ENCODE assay signal across 26 cellular contexts in genomic region chr20:24118096-24118780, GRCh38.
A peak's percentile ranks its signal among the peaks of the same experiment; 100 is the strongest.
DNase-seq lines count a peak whose midpoint lies in the region; ATAC-seq and TF ChIP-seq lines count a peak whose summit lies in the region.
"Had no signal": no experiment of that assay in that cellular context is flagged by ENCODE, and none has a peak within 500 bp of the region (broad histone marks: within the 10 kb centered on the region; RNA-seq: fewer than 3 reads in every experiment).

No MANE protein-coding gene starts in this region.

- no peaks in the 10 kb centered on the region for H4K20me1 ChIP-seq in BLaER1 treated with 17β-estradiol and CSF1 and Interleukin-3, amounts not matched to agents 10 nM and 100 nM
- H4K20me1 ChIP-seq in smooth muscle cell (ENCODE audit: low read depth): no peaks in the 10 kb centered on the region

- H3F3A ChIP-seq in smooth muscle cell (ENCODE audit: low read depth): no peaks in the 10 kb centered on the region

- peak overlapping the region; percentile 38 to 73 (median 56); a peak in 21 of 22 replicates for H3K4me2 ChIP-seq in BLaER1 treated with 17β-estradiol and CSF1 and Interleukin-3, amounts not matched to agents 10 nM and 100 nM
- peak overlapping the region; percentile 8 for H3K4me2 ChIP-seq in smooth muscle cell

- no peaks in the 10 kb centered on the region for H3K36me3 ChIP-seq in BLaER1 treated with 17β-estradiol and CSF1 and Interleukin-3, amounts not matched to agents 10 nM and 100 nM
- H3K36me3 ChIP-seq in adipocyte (ENCODE audit: control insufficient read depth, insufficient read depth, low read length, severe bottlenecking) (no peaks in the 10 kb centered on the region), smooth muscle cell (ENCODE audit: low read depth) (no peaks in the 10 kb centered on the region)
- H3K36me3 ChIP-seq: breast epithelium, colonic mucosa, upper lobe of left lung had no signal

- peak overlapping the region in 4 of 11 experiments; percentile 3 to 44 (median 28); a peak in 5 of 22 replicates for H3K27ac ChIP-seq in BLaER1 treated with 17β-estradiol and CSF1 and Interleukin-3, amounts not matched to agents 10 nM and 100 nM
- no peak overlapping the region for H3K27ac ChIP-seq in smooth muscle cell (ENCODE audit: low read depth)
- H3K27ac ChIP-seq: breast epithelium, colonic mucosa, upper lobe of left lung had no signal

- WGBS in smooth muscle cell (ENCODE audit: low lambda C conversion rate): 70% methylated on average over 9 of the region's 9 CpGs

- H3K27me3 ChIP-seq in BLaER1 treated with 17β-estradiol and CSF1 and Interleukin-3, amounts not matched to agents 10 nM and 100 nM: no peaks in the 10 kb centered on the region
- H3K27me3 ChIP-seq in adipocyte (replicated peaks; ENCODE audit: control insufficient read depth, insufficient read depth, low read length): peaks cover 41% of the 10 kb centered on the region
- no peaks in the 10 kb centered on the region for H3K27me3 ChIP-seq in smooth muscle cell (ENCODE audit: low read depth)
- H3K27me3 ChIP-seq: colonic mucosa, upper lobe of left lung had no signal

- H3K9ac ChIP-seq in BLaER1 treated with 17β-estradiol and CSF1 and Interleukin-3, amounts not matched to agents 10 nM and 100 nM: no peak overlapping the region; a peak in 1 of 22 replicates
- H3K9ac ChIP-seq in adipocyte (ENCODE audit: low read length): no peak overlapping the region
- H3K9ac ChIP-seq in smooth muscle cell (ENCODE audit: low read depth): no peak overlapping the region

- H3K4me3 ChIP-seq in BLaER1 treated with 17β-estradiol and CSF1 and Interleukin-3, amounts not matched to agents 10 nM and 100 nM: no peak overlapping the region
- no peak overlapping the region for H3K4me3 ChIP-seq in adipocyte (ENCODE audit: low read length)
- no peak overlapping the region for H3K4me3 ChIP-seq in fibroblast of the aortic adventitia (ENCODE audit: low read depth, low read length)
- H3K4me3 ChIP-seq in smooth muscle cell: no peak overlapping the region
- H3K4me3 ChIP-seq: breast epithelium, colonic mucosa, upper lobe of left lung had no signal

- peaks cover 29 to 82% (median 64%) of the 10 kb centered on the region in 10 experiments for H3K4me1 ChIP-seq in BLaER1 treated with 17β-estradiol and CSF1 and Interleukin-3, amounts not matched to agents 10 nM and 100 nM
- peaks cover 21% of the 10 kb centered on the region for H3K4me1 ChIP-seq in adipocyte (ENCODE audit: control insufficient read depth, insufficient read depth, low read length)
- peaks cover 17% of the 10 kb centered on the region for H3K4me1 ChIP-seq in smooth muscle cell (ENCODE audit: low read depth)
- H3K4me1 ChIP-seq: breast epithelium, colonic mucosa, upper lobe of left lung had no signal

- no peaks in the 10 kb centered on the region for H3K9me3 ChIP-seq in BLaER1 treated with 17β-estradiol and CSF1 and Interleukin-3, amounts not matched to agents 10 nM and 100 nM (replicated peaks in 1 of 11)
- H3K9me3 ChIP-seq in adipocyte (ENCODE audit: control insufficient read depth, low read length) (no peaks in the 10 kb centered on the region), smooth muscle cell (replicated peaks; ENCODE audit: low read depth) (no peaks in the 10 kb centered on the region)
- H3K9me3 ChIP-seq: breast epithelium, colonic mucosa, upper lobe of left lung had no signal

- TF ChIP-seq CTCF in fibroblast of the aortic adventitia (IDR thresholded peaks at IDR 0.05; ENCODE audit: insufficient read depth, low read length) (no peak), smooth muscle cell (IDR thresholded peaks at IDR 0.05; ENCODE audit: borderline replicate concordance, insufficient read depth, poor library complexity, severe bottlenecking) (no peak)

- H2AFZ ChIP-seq in smooth muscle cell (ENCODE audit: low read depth): no peak overlapping the region

- DNase-seq in adipocyte (ENCODE audit: low read depth) (peak; percentile 78), fibroblast of the aortic adventitia (ENCODE audit: low read depth) (peak; percentile 50), smooth muscle cell (lab: John Stamatoyannopoulos, UW; ENCODE audit: unreplicated experiment) (no peak), foreskin melanocyte (no peak)
- no peak for DNase-seq in activated T-cell treated with anti-CD3 and anti-CD28 coated beads, Interleukin-2, amount 50 U/mL, for 48 hours
- DNase-seq: activated CD4-positive, alpha-beta T cell treated with anti-CD3 and anti-CD28 coated beads, Interleukin-2, amount 10 ng/mL, durations not matched to agents 7 days and 5 days; activated naive CD4-positive, alpha-beta T cell treated with anti-CD3 and anti-CD28 coated beads, Interleukin-2, amount 10 ng/mL, durations not matched to agents 7 days and 5 days; activated T-cell treated with anti-CD3 and anti-CD28 coated beads, Interleukin-2, amount 50 U/mL, for 72 hours; amniotic stem cell; CD4-positive, alpha-beta T cell; colonic mucosa; effector memory CD8-positive, alpha-beta T cell; kidney; naive thymus-derived CD8-positive, alpha-beta T cell; NCI-H187; NCI-H526; SIG-M5; small intestine; stimulated activated CD4-positive, alpha-beta T cell treated with anti-CD3 and anti-CD28 coated beads, Interleukin-2, amount 100 ng/mL, for 24 hours; upper lobe of left lung had no signal

- H3K79me2 ChIP-seq in smooth muscle cell (ENCODE audit: low read depth): no peaks in the 10 kb centered on the region

- ATAC-seq in GM21723 (IDR thresholded peaks at IDR 0.05; ENCODE audit: unreplicated experiment): no peak
- ATAC-seq: activated T-cell treated with anti-CD3 and anti-CD28 coated beads, Interleukin-2, amount 50 U/mL, for 72 hours; effector memory CD8-positive, alpha-beta T cell; HepG2; naive thymus-derived CD8-positive, alpha-beta T cell; Panc1; WTC11 had no signal

Comparison
In these comparisons a context has a peak if more than half of its experiments do, and no peak if none do; other contexts are left out.
1. DNase-seq: peak in adipocyte (single experiment) and fibroblast of the aortic adventitia (single experiment); none in smooth muscle cell (single experiment), activated T-cell treated with anti-CD3 and anti-CD28 coated beads, Interleukin-2, amount 50 U/mL, for 48 hours (0 of 2) and foreskin melanocyte (single experiment).